In the genomic region with DNA sequence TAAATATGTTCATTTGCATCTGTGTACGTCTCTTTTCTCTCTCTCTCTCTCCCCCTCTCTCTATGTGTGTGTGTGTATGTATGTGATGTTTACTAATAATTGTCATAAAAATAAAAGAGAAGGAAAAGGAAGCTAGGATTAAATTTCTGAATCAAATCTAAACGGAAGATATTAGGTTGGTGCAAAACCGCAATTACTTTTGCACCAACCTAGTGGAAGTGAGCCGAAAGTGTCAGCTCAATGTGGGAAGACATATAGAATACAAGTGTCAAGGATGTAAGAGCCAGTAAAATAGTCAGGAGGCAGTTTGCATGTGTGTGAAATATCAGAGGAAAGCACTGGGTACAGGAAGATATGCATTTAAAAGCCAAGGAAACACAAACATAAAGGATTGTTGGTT, we compare ENCODE assay signal across 9 cellular contexts. TPM values are rescaled to one million over a fixed set of nuclear protein-coding genes. Genes with fewer than 3 reads are reported as not detected.
"Had no signal": no experiment of that assay in that cellular context is flagged by ENCODE, and none has a peak within 500 bp of the region (broad histone marks: within the 10 kb centered on the region; RNA-seq: fewer than 3 reads in every experiment).

No MANE protein-coding gene starts in this region.

- FAIRE-seq: G401.6, GM12878, GM12891, GM12892, GM18507, GM19239 had no signal

- ATAC-seq: GM12878 had no signal

- H3K4me3 ChIP-seq: GM12878 had no signal

- DNase-seq: GDM1, GF-D8 had no signal

RNA-seq across cellular contexts. Expression of a gene that starts 18.5 kb away (rescaled TPM):
- total RNA-seq: G401, GM12878 had no signal
- polyA plus RNA-seq: GM12878 had no signal

RNA-seq across cellular contexts. Expression of a gene that starts 32.2 kb away (rescaled TPM):
- total RNA-seq: G401, GM12878 had no signal
- polyA plus RNA-seq: GM12878 had no signal

RNA-seq across cellular contexts. Expression of a gene that starts 46.6 kb away (rescaled TPM):
- total RNA-seq: G401, GM12878 had no signal
- polyA plus RNA-seq: GM12878 had no signal

RNA-seq across cellular contexts. Expression of a gene that starts 56.2 kb away (rescaled TPM):
- total RNA-seq: G401, GM12878 had no signal
- polyA plus RNA-seq: GM12878 had no signal
